Comparison of ENCODE assay signal across 1 cellular context in the genomic region with DNA sequence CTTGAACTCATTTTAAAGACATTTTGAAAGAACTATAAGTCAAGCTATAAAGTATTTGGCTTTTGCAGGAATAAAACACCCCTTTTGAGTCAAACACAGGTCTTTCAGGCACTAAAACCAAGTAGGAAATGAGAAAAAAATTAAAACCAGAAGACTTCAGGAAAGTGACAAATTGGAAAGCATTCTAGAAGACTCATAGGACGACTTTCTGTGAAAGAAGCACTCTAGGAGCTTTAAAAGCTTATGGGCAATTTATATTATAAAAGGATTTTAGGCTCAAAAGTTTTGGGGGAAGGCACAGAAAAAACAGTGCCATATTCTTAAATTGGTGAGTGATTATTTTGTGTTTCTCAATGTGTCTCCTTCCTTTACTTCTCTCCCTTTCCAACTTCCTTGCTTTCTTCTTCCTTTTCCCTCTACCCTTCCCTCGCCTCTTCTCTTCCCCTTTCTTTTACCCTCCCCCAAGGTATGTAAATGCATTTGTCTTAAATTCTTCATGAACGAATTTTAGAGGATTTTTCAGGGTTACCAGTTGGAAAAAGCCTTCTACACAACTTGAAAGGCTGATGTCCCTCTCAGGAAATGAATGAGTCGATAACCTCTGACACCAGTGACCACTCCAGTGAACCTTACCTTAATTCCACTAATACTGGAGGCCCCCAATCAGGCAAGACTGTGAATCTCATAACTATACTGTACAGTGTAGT.
A peak's percentile ranks its signal among the peaks of the same experiment; 100 is the strongest.
TF ChIP-seq lines count a peak whose summit lies in the region.

No MANE protein-coding gene starts in this region.

TF ChIP-seq in HepG2, 621 proteins besides CTCF, POLR2A, EP300 and RAD21 (continued from another document and continues in another):
- TF ChIP-seq GMEB1 (CRISPR knock-in tag; IDR thresholded peaks at IDR 0.05; ENCODE audit: borderline replicate concordance) (no peak), ZNF552 (CRISPR knock-in tag; IDR thresholded peaks at IDR 0.05; ENCODE audit: borderline replicate concordance) (no peak), HMG20A (CRISPR knock-in tag; IDR thresholded peaks at IDR 0.05; ENCODE audit: borderline replicate concordance) (0 out of 2 replicates have a peak, but pooled peaks have one; percentile 14), KLF13 (CRISPR knock-in tag; IDR thresholded peaks at IDR 0.05) (no peak), MEIS2 (CRISPR knock-in tag; IDR thresholded peaks at IDR 0.05) (no peak), TEAD3 (CRISPR knock-in tag; optimal IDR thresholded peaks at IDR 0.05; ENCODE audit: borderline replicate concordance) (no peak), RBM22 (optimal IDR thresholded peaks at IDR 0.05; ENCODE audit: low read length) (no peak), SUZ12 (IDR thresholded peaks at IDR 0.05; ENCODE audit: low read depth, low read length) (no peak), NR2C2 (CRISPR knock-in tag; IDR thresholded peaks at IDR 0.05; ENCODE audit: borderline replicate concordance) (peak; percentile 73; the same call in 1 of the 2 replicates), ZNF496 (CRISPR knock-in tag; IDR thresholded peaks at IDR 0.05; ENCODE audit: insufficient replicate concordance) (no peak), SALL2 (CRISPR knock-in tag; IDR thresholded peaks at IDR 0.05) (no peak), RARA (CRISPR knock-in tag; IDR thresholded peaks at IDR 0.05) (peak; percentile 61), KLF9 (CRISPR knock-in tag; IDR thresholded peaks at IDR 0.05; ENCODE audit: low read depth) (no peak), ZNF367 (CRISPR knock-in tag; IDR thresholded peaks at IDR 0.05; ENCODE audit: borderline replicate concordance) (no peak), ZBTB25 (CRISPR knock-in tag; IDR thresholded peaks at IDR 0.05) (no peak), ZNF605 (CRISPR knock-in tag; IDR thresholded peaks at IDR 0.05) (no peak), EHMT2 (IDR thresholded peaks at IDR 0.05; ENCODE audit: borderline replicate concordance, low read depth, low read length) (no peak), ZFP41 (CRISPR knock-in tag; IDR thresholded peaks at IDR 0.05; ENCODE audit: borderline replicate concordance) (no peak), AGO1 (IDR thresholded peaks at IDR 0.05; ENCODE audit: low read depth, low read length, poor library complexity, severe bottlenecking) (no peak), POLR2AphosphoS2 (IDR thresholded peaks at IDR 0.05; ENCODE audit: low read depth, low read length) (no peak), NFYC (CRISPR knock-in tag; IDR thresholded peaks at IDR 0.05) (no peak), CBX2 (IDR thresholded peaks at IDR 0.05; ENCODE audit: low read depth, low read length) (no peak), CBX2 (CRISPR knock-in tag; IDR thresholded peaks at IDR 0.05; ENCODE audit: low read depth) (no peak), ZNF775 (CRISPR knock-in tag; IDR thresholded peaks at IDR 0.05; ENCODE audit: borderline replicate concordance) (no peak), KDM5A (IDR thresholded peaks at IDR 0.05; ENCODE audit: borderline replicate concordance, low read length) (no peak), ZNF296 (CRISPR knock-in tag; conservative IDR thresholded peaks at IDR 0.05) (no peak), UBTF (CRISPR knock-in tag; IDR thresholded peaks at IDR 0.05) (no peak), BCL6 (CRISPR knock-in tag; IDR thresholded peaks at IDR 0.05) (0 out of 2 replicates have a peak, but pooled peaks have one; percentile 11), KDM3A (CRISPR knock-in tag; IDR thresholded peaks at IDR 0.05; ENCODE audit: low read depth) (no peak)
- TF ChIP-seq, protein P1, sequence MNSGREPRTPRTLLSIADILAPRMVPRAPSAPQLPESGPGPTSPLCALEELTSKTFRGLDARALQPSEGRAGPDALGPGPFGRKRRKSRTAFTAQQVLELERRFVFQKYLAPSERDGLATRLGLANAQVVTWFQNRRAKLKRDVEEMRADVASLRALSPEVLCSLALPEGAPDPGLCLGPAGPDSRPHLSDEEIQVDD (CRISPR knock-in tag; IDR thresholded peaks at IDR 0.05; ENCODE audit: borderline replicate concordance) = no peak
- TF ChIP-seq, protein P2, sequence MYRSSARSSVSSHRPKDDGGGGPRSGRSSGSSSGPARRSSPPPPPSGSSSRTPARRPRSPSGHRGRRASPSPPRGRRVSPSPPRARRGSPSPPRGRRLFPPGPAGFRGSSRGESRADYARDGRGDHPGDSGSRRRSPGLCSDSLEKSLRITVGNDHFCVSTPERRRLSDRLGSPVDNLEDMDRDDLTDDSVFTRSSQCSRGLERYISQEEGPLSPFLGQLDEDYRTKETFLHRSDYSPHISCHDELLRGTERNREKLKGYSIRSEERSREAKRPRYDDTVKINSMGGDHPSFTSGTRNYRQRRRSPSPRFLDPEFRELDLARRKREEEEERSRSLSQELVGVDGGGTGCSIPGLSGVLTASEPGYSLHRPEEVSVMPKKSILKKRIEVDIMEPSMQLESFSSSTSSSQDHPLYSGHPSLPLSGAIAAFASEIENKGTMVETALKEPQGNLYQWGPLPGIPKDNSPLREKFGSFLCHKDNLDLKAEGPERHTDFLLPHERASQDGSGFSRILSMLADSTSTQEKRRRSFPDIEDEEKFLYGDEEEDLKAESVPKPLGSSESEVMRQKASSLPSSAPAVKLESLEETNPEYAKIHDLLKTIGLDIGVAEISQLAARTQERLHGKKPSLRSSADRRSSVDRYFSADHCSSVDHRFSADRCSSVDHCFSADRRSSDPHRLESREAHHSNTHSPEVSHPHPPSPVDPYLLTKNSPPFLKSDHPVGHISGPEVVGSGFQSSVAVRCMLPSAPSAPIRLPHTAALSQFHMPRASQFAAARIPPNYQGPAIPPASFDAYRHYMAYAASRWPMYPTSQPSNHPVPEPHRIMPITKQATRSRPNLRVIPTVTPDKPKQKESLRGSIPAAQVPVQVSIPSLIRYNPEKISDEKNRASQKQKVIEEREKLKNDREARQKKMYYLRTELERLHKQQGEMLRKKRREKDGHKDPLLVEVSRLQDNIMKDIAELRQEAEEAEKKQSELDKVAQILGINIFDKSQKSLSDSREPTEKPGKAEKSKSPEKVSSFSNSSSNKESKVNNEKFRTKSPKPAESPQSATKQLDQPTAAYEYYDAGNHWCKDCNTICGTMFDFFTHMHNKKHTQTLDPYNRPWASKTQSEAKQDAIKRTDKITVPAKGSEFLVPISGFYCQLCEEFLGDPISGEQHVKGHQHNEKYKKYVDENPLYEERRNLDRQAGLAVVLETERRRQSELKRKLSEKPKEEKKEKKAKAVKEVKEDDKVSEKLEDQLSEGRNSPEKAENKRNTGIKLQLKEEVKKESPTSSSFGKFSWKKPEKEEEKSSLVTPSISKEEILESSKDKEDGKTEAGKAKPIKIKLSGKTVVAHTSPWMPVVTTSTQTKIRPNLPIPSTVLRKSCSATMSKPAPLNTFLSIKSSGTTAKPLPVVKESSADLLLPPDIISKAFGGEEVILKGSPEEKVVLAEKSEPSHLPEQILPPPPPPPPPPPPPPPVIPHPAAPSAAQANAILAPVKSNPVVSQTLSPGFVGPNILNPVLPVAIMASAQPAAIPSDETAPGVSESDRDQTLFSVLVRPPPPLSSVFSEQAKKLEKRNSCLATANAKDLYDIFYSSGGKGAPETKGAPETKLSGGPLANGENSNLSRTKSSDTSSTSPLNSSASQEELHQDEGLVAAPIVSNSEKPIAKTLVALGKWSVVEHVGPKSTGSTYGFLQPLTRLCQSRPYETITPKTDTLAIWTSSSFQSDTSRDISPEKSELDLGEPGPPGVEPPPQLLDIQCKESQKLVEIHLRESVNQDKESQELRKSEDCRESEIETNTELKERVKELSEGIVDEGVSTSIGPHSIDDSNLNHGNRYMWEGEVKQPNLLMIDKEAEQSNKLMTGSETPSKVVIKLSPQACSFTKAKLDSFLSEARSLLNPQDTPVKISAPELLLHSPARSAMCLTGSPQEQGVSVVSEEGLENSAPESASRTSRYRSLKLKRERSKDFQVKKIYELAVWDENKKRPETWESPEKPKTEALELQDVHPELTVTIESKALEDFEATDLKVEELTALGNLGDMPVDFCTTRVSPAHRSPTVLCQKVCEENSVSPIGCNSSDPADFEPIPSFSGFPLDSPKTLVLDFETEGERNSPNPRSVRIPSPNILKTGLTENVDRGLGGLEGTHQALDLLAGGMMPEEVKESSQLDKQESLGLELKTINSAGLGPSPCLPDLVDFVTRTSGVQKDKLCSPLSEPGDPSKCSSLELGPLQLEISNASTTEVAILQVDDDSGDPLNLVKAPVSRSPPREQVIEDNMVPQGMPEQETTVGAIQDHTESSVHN (CRISPR knock-in tag; IDR thresholded peaks at IDR 0.05) = no peak
- TF ChIP-seq, protein P3, sequence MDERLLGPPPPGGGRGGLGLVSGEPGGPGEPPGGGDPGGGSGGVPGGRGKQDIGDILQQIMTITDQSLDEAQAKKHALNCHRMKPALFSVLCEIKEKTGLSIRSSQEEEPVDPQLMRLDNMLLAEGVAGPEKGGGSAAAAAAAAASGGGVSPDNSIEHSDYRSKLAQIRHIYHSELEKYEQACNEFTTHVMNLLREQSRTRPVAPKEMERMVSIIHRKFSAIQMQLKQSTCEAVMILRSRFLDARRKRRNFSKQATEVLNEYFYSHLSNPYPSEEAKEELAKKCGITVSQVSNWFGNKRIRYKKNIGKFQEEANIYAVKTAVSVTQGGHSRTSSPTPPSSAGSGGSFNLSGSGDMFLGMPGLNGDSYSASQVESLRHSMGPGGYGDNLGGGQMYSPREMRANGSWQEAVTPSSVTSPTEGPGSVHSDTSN (CRISPR knock-in tag; IDR thresholded peaks at IDR 0.05) = no peak
- TF ChIP-seq, protein P4, sequence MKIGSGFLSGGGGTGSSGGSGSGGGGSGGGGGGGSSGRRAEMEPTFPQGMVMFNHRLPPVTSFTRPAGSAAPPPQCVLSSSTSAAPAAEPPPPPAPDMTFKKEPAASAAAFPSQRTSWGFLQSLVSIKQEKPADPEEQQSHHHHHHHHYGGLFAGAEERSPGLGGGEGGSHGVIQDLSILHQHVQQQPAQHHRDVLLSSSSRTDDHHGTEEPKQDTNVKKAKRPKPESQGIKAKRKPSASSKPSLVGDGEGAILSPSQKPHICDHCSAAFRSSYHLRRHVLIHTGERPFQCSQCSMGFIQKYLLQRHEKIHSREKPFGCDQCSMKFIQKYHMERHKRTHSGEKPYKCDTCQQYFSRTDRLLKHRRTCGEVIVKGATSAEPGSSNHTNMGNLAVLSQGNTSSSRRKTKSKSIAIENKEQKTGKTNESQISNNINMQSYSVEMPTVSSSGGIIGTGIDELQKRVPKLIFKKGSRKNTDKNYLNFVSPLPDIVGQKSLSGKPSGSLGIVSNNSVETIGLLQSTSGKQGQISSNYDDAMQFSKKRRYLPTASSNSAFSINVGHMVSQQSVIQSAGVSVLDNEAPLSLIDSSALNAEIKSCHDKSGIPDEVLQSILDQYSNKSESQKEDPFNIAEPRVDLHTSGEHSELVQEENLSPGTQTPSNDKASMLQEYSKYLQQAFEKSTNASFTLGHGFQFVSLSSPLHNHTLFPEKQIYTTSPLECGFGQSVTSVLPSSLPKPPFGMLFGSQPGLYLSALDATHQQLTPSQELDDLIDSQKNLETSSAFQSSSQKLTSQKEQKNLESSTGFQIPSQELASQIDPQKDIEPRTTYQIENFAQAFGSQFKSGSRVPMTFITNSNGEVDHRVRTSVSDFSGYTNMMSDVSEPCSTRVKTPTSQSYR (CRISPR knock-in tag; IDR thresholded peaks at IDR 0.05; ENCODE audit: borderline replicate concordance) = peak; percentile 59; the same call in 1 of the 2 replicates
